11 cellular contexts compared by ENCODE assay signal in genomic region chr10:63115732-63116383, GRCh38. TPM values are rescaled to one million over a fixed set of nuclear protein-coding genes. Genes with fewer than 3 reads are reported as not detected.
DNase-seq lines count a peak whose midpoint lies in the region; ATAC-seq and FAIRE-seq lines count a peak whose summit lies in the region.
"Had no signal": no experiment of that assay in that cellular context is flagged by ENCODE, and none has a peak within 500 bp of the region (broad histone marks: within the 10 kb centered on the region; RNA-seq: fewer than 3 reads in every experiment).

No MANE protein-coding gene starts in this region.

- intact Hi-C loops in sciatic nerve (cut with DNase I), result no loop called here

- no peak for FAIRE-seq in GM19239 (lab: Jason Lieb, UNC)

- DNase-seq in G401 (ENCODE audit: low spot score) (peak; percentile 43), cerebellum (ENCODE audit: low spot score) (peak; percentile 15), inferior parietal cortex (ENCODE audit: extremely low spot score) (peak; percentile 55), sciatic nerve (ENCODE audit: low spot score) (peak; percentile 83), GM19239 (ENCODE audit: insufficient read length, low spot score) (no peak), NCI-H2081 treated with DMSO at 0.1 percent for 48 hours (lab: John Stamatoyannopoulos, UW) (no peak), NAMALWA (ENCODE audit: low spot score) (no peak), NCI-H1105 treated with DMSO at 0.1 percent for 48 hours (lab: John Stamatoyannopoulos, UW) (no peak)
- DNase-seq: activated CD4-positive, alpha-beta T cell treated with anti-CD3 and anti-CD28 coated beads, Interleukin-2, amount 10 ng/mL, durations not matched to agents 7 days and 5 days; immature natural killer cell; NCI-H524 had no signal

- ATAC-seq in sciatic nerve, result peak; percentile 97

- in situ Hi-C loops in G401 (cut with HindIII; ENCODE audit: low sequenced_read_pairs), result no loop called here

RNA-seq across cellular contexts. Expression of gene NRBF2, which starts 17.3 kb away (rescaled TPM):
- total RNA-seq in G401 (2014; rRNA removed; shearing (Covaris generic)), result 29.0 and 46.0 TPM in 2 replicates
- total RNA-seq in cerebellum (12.7 TPM), sciatic nerve (16.0 TPM)

Comparison
In these comparisons a context has a peak if more than half of its experiments do, and no peak if none do; other contexts are left out.
1. DNase-seq: peak in G401 (single experiment), cerebellum (single experiment), inferior parietal cortex (single experiment) and sciatic nerve (single experiment); none in GM19239 (single experiment), NCI-H2081 treated with DMSO at 0.1 percent for 48 hours (single experiment), NAMALWA (single experiment) and NCI-H1105 treated with DMSO at 0.1 percent for 48 hours (single experiment).